In the genomic region with DNA sequence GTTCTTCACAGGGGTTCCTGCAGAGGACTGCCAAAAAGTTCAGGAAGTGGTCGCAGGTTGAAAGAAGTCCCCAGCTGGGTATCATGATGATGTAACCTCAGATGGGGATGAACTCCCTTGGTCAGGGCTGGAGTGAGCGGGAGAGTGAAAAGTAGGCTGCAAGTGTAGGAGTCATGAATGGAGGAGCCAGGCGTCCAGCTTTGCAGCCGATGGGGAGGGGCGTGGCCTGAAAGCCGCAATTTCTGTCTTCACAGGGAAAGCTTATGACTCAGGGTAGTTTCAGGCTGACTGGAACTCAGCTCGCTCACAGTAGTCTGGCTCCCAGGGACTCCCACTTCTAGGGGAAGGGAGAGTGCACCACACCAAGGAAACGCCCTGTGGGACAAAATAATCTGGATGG, we compare ENCODE assay signal across 15 cellular contexts.
DNase-seq lines count a peak whose midpoint lies in the region; ATAC-seq lines count a peak whose summit lies in the region.
"Had no signal": no experiment of that assay in that cellular context is flagged by ENCODE, and none has a peak within 500 bp of the region (broad histone marks: within the 10 kb centered on the region; RNA-seq: fewer than 3 reads in every experiment).

No MANE protein-coding gene starts in this region.

- no peaks in the 10 kb centered on the region for H3K36me3 ChIP-seq in mesodermal cell (ENCODE audit: control insufficient read depth, insufficient read depth, low read length)
- H3K36me3 ChIP-seq: right atrium auricular region, transverse colon had no signal

- peaks cover 9% of the 10 kb centered on the region for H3K9me3 Mint-ChIP-seq in activated CD4-positive, alpha-beta memory T cell treated with anti-CD3 and anti-CD28 coated beads, Interleukin-2, amount 10 ng/mL, durations not matched to agents 7 days and 5 days

- peak overlapping the region; percentile 26 for H3K27ac ChIP-seq in mesodermal cell (ENCODE audit: low read depth, low read length, severe bottlenecking)
- H3K27ac ChIP-seq: right atrium auricular region, transverse colon had no signal

- WGBS in mesodermal cell (ENCODE audit: insufficient coverage in 2 of 2), 2 experiments: 69 to 86% methylated on average over 6 to 8 of the region's 8 CpGs

- DNase-seq in activated CD4-positive, alpha-beta T cell treated with anti-CD3 and anti-CD28 coated beads for 48 hours: peak; percentile 16
- no peak for DNase-seq in activated CD4-positive, alpha-beta T cell treated with anti-CD3 and anti-CD28 coated beads for 1 hour
- peak; percentile 50 for DNase-seq in activated CD4-positive, alpha-beta memory T cell treated with anti-CD3 and anti-CD28 coated beads, Interleukin-2, amount 10 ng/mL, durations not matched to agents 7 days and 5 days
- no peak for DNase-seq in AML-193 (lab: John Stamatoyannopoulos, UW)
- no peak for DNase-seq in DMS114 treated with DMSO at 0.1 percent for 48 hours (lab: John Stamatoyannopoulos, UW; ENCODE audit: unreplicated experiment)
- DNase-seq: caudate nucleus, DMS 273 treated with DMSO at 0.1 percent for 48 hours, NCI-H2029 treated with DMSO at 0.1 percent for 48 hours, transverse colon had no signal

- no peak overlapping the region for H3K27ac Mint-ChIP-seq in activated CD4-positive, alpha-beta memory T cell treated with anti-CD3 and anti-CD28 coated beads, Interleukin-2, amount 10 ng/mL, durations not matched to agents 7 days and 5 days
- H3K27ac Mint-ChIP-seq: T-helper 1 cell treated with Interleukin-12 subunit alpha and Interleukin-12 subunit beta and Interleukin-4 antibody, amounts not matched to agents 30 μg/mL and 1 μg/mL, for 36 hours had no signal

- POLR2A ChIA-PET in activated CD4-positive, alpha-beta memory T cell treated with anti-CD3 and anti-CD28 coated beads, Interleukin-2, amount 10 ng/mL, durations not matched to agents 7 days and 5 days (lab: Charles Lee): no interaction called here

- peaks cover 29% of the 10 kb centered on the region for H3K27me3 Mint-ChIP-seq in activated CD4-positive, alpha-beta memory T cell treated with anti-CD3 and anti-CD28 coated beads, Interleukin-2, amount 10 ng/mL, durations not matched to agents 7 days and 5 days

- peak; percentile 43 for ATAC-seq in HG02852 (IDR thresholded peaks at IDR 0.05; ENCODE audit: unreplicated experiment)
- ATAC-seq in GM18517 (IDR thresholded peaks at IDR 0.05; ENCODE audit: unreplicated experiment): no peak
- ATAC-seq: K562 had no signal

- CTCF ChIA-PET in activated CD4-positive, alpha-beta memory T cell treated with anti-CD3 and anti-CD28 coated beads, Interleukin-2, amount 10 ng/mL, durations not matched to agents 7 days and 5 days (lab: Charles Lee): no interaction called here

- H3K9me3 ChIP-seq in mesodermal cell (ENCODE audit: control insufficient read depth, low read length): peaks cover 5% of the 10 kb centered on the region

- H3K4me1 Mint-ChIP-seq in activated CD4-positive, alpha-beta memory T cell treated with anti-CD3 and anti-CD28 coated beads, Interleukin-2, amount 10 ng/mL, durations not matched to agents 7 days and 5 days: peaks cover 15% of the 10 kb centered on the region

- H3K4me1 ChIP-seq in mesodermal cell (ENCODE audit: control insufficient read depth, insufficient read depth, low read length, poor library complexity, severe bottlenecking): peaks cover 10% of the 10 kb centered on the region
- H3K4me1 ChIP-seq: right atrium auricular region, transverse colon had no signal

- no peak overlapping the region for H3K4me3 ChIP-seq in mesodermal cell (ENCODE audit: extremely low read depth, insufficient read depth, low read length, poor library complexity, severe bottlenecking)
- H3K4me3 ChIP-seq: K562, right atrium auricular region, transverse colon had no signal

- peaks cover 4% of the 10 kb centered on the region for H3K36me3 Mint-ChIP-seq in activated CD4-positive, alpha-beta memory T cell treated with anti-CD3 and anti-CD28 coated beads, Interleukin-2, amount 10 ng/mL, durations not matched to agents 7 days and 5 days (ENCODE audit: low read depth)

- no peak overlapping the region for H3K4me3 Mint-ChIP-seq in activated CD4-positive, alpha-beta memory T cell treated with anti-CD3 and anti-CD28 coated beads, Interleukin-2, amount 10 ng/mL, durations not matched to agents 7 days and 5 days
- H3K4me3 Mint-ChIP-seq: T-helper 1 cell treated with Interleukin-12 subunit alpha and Interleukin-12 subunit beta and Interleukin-4 antibody, amounts not matched to agents 30 μg/mL and 1 μg/mL, for 36 hours had no signal

Comparison
In these comparisons a context has a peak if more than half of its experiments do, and no peak if none do; other contexts are left out.
1. DNase-seq: peak in activated CD4-positive, alpha-beta T cell treated with anti-CD3 and anti-CD28 coated beads for 48 hours (single experiment) and activated CD4-positive, alpha-beta memory T cell treated with anti-CD3 and anti-CD28 coated beads, Interleukin-2, amount 10 ng/mL, durations not matched to agents 7 days and 5 days (single experiment); none in activated CD4-positive, alpha-beta T cell treated with anti-CD3 and anti-CD28 coated beads for 1 hour (single experiment), AML-193 (0 of 2) and DMS114 treated with DMSO at 0.1 percent for 48 hours (single experiment).